Comparison of ENCODE assay signal across 14 cellular contexts in the genomic region with DNA sequence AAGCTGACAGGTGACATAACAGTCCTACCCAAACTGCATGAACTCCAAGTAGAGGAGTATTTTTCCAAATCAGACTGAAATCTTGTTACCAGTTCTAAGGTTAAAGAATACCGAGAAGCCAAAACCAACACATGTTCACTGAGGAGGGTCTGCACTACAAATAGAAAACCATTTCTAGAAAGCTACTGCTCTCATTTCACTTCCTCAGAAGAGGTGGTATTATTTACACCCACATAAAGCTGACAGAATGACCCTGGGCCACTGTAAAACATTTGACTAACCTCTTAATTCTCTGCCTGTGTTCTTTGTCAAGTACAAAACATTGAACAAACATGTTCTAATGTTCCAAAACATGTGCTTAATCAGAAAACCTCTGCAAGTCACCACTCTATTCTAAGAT.
"Had no signal": no experiment of that assay in that cellular context is flagged by ENCODE, and none has a peak within 500 bp of the region (broad histone marks: within the 10 kb centered on the region; RNA-seq: fewer than 3 reads in every experiment).

No MANE protein-coding gene starts in this region.

- H3K9me3 Mint-ChIP-seq: type B pancreatic cell had no signal

- H3K27ac Mint-ChIP-seq: naive thymus-derived CD4-positive, alpha-beta T cell; stimulated activated naive CD8-positive, alpha-beta T cell treated with anti-CD3 and anti-CD28 coated beads, Interleukin-15, Interleukin-2, amounts not matched to agents 100 ng/mL and 50 ng/mL, for 24 hours; T-helper 2 cell treated with Interferon-gamma antibody and Interleukin-4, amounts not matched to agents 5 μg/mL and 100 μg/mL, for 36 hours; type B pancreatic cell had no signal

- H3K4me3 Mint-ChIP-seq: naive thymus-derived CD4-positive, alpha-beta T cell; stimulated activated naive CD8-positive, alpha-beta T cell treated with anti-CD3 and anti-CD28 coated beads, Interleukin-15, Interleukin-2, amounts not matched to agents 100 ng/mL and 50 ng/mL, for 24 hours; T-helper 2 cell treated with Interferon-gamma antibody and Interleukin-4, amounts not matched to agents 5 μg/mL and 100 μg/mL, for 36 hours; type B pancreatic cell had no signal

- H3K4me1 Mint-ChIP-seq: naive thymus-derived CD4-positive, alpha-beta T cell had no signal

- H3K27me3 Mint-ChIP-seq: naive thymus-derived CD4-positive, alpha-beta T cell; stimulated activated naive CD8-positive, alpha-beta T cell treated with anti-CD3 and anti-CD28 coated beads, Interleukin-15, Interleukin-2, amounts not matched to agents 100 ng/mL and 50 ng/mL, for 24 hours; type B pancreatic cell had no signal

- ATAC-seq: activated CD4-positive, CD25-positive, alpha-beta regulatory T cell treated with anti-CD3 and anti-CD28 coated beads, Interleukin-2, amount 50 U/mL, for 24 hours; naive thymus-derived CD4-positive, alpha-beta T cell; right cardiac atrium had no signal

- DNase-seq: activated naive CD4-positive, alpha-beta T cell treated with Interleukin-2 at 50 U/mL for 16 hours; aorta; cortex of kidney; effector CD4-positive, alpha-beta T cell; foreskin fibroblast; hypothalamus; kidney; left ventricle myocardium inferior; naive thymus-derived CD4-positive, alpha-beta T cell; right cardiac atrium had no signal

- H3K36me3 Mint-ChIP-seq: naive thymus-derived CD4-positive, alpha-beta T cell; type B pancreatic cell had no signal
